In the genomic region with DNA sequence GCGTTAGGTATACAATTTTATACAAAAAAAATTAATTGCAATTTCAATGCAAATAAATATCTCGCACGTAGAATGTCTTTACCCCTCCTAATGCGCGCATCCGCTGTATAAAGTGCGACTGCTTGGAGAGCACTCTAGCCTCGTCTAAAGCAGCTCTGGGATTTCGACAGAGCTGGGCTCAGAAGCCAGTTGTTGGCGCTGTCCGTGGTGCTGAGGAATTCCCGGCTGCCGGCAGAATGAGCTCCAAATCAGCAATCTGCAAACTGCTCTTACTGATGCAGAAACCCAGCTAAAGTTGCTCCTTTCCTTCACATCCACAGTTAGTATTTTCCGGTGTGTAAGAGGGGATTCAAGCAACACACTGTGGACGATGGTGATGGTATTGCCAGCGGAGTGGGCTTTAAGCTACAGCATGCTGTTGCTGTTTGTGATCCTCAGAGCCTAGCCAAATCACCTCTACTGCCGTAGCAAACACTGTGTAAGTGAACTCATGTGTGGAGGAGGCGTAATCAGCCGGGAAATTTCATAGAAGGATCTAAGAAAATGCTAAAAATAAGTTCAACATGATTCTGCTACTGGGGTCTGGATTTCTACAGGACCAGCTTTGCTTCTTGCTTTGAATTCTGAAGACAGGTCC, we compare ENCODE assay signal across 8 cellular contexts. TPM values are rescaled to one million over a fixed set of nuclear protein-coding genes. Genes with fewer than 3 reads are reported as not detected.
A peak's percentile ranks its signal among the peaks of the same experiment; 100 is the strongest.
DNase-seq lines count a peak whose midpoint lies in the region; ATAC-seq and TF ChIP-seq lines count a peak whose summit lies in the region.

Gene VWC2L, plus strand, starts transcription at position 137 of the 637 bp plus-strand sequence. CDS start 3,140 bp downstream, outside the sequence.

- H3K4me3 ChIP-seq in heart left ventricle (no peak within 1 kb of the TSS), prostate gland (no peak within 1 kb of the TSS)

- H3K27me3 ChIP-seq in heart left ventricle (no peaks in the 10 kb centered on the region), prostate gland (replicated peaks; ENCODE audit: insufficient read depth) (no peaks in the 10 kb centered on the region)

- TF ChIP-seq CTCF in heart left ventricle (IDR thresholded peaks at IDR 0.05) (no peak), prostate gland (IDR thresholded peaks at IDR 0.05) (no peak)

- no peak within 1 kb of the TSS for H3K27ac Mint-ChIP-seq in activated naive CD4-positive, alpha-beta T cell treated with anti-CD3 and anti-CD28 coated beads, Interleukin-2, amount 10 ng/mL, durations not matched to agents 7 days and 5 days

- H3K4me3 Mint-ChIP-seq in activated naive CD4-positive, alpha-beta T cell treated with anti-CD3 and anti-CD28 coated beads, Interleukin-2, amount 10 ng/mL, durations not matched to agents 7 days and 5 days: no peak within 1 kb of the TSS

- H3K4me1 Mint-ChIP-seq in activated naive CD4-positive, alpha-beta T cell treated with anti-CD3 and anti-CD28 coated beads, Interleukin-2, amount 10 ng/mL, durations not matched to agents 7 days and 5 days: no peaks in the 10 kb centered on the region

- CTCF ChIA-PET in activated naive CD4-positive, alpha-beta T cell treated with anti-CD3 and anti-CD28 coated beads, Interleukin-2, amount 10 ng/mL, durations not matched to agents 7 days and 5 days (lab: Charles Lee): no interaction called here

- no peak within 1 kb of the TSS for H3K27ac ChIP-seq in heart left ventricle
- H3K27ac ChIP-seq in prostate gland: no peak within 1 kb of the TSS

- no peaks in the 10 kb centered on the region for H3K4me1 ChIP-seq in heart left ventricle
- no peaks in the 10 kb centered on the region for H3K4me1 ChIP-seq in prostate gland (replicated peaks)

- no peaks in the 10 kb centered on the region for H3K36me3 Mint-ChIP-seq in activated naive CD4-positive, alpha-beta T cell treated with anti-CD3 and anti-CD28 coated beads, Interleukin-2, amount 10 ng/mL, durations not matched to agents 7 days and 5 days

- H3K27me3 Mint-ChIP-seq in activated naive CD4-positive, alpha-beta T cell treated with anti-CD3 and anti-CD28 coated beads, Interleukin-2, amount 10 ng/mL, durations not matched to agents 7 days and 5 days: no peaks in the 10 kb centered on the region

- no peak for TF ChIP-seq POLR2A in heart left ventricle (IDR thresholded peaks at IDR 0.05)
- no peak for TF ChIP-seq POLR2A in prostate gland (IDR thresholded peaks at IDR 0.05)

- ATAC-seq in HG02678 (IDR thresholded peaks at IDR 0.05; ENCODE audit: unreplicated experiment) (peak; percentile 65), heart left ventricle (peak in 3 of 4 donors; percentile 81 to 89 (median 82))

- H3K9me3 ChIP-seq in heart left ventricle (no peaks in the 10 kb centered on the region), prostate gland (no peaks in the 10 kb centered on the region)

- intact Hi-C loops in heart left ventricle (cut with DNase I) (no loop called here), prostate gland (cut with DNase I) (no loop called here)

- H3K9me3 Mint-ChIP-seq in activated naive CD4-positive, alpha-beta T cell treated with anti-CD3 and anti-CD28 coated beads, Interleukin-2, amount 10 ng/mL, durations not matched to agents 7 days and 5 days: no peaks in the 10 kb centered on the region

- in situ Hi-C loops in G401 (cut with HindIII; ENCODE audit: low sequenced_read_pairs): no loop called here

- WGBS in heart left ventricle, 4 donors: 9 to 12% (median 10%) methylated on average over 19 of the region's 19 CpGs
- WGBS in prostate gland: 11% methylated on average over 19 of the region's 19 CpGs

- DNase-seq in G401 (ENCODE audit: low spot score) (peak; percentile 47), NCI-H460 (ENCODE audit: extremely low read depth, low read depth) (peak; percentile 79), heart left ventricle (peak; percentile 55 to 72 (median 57)), prostate gland (ENCODE audit: low spot score) (peak; percentile 49), NCI-H1436 (lab: John Stamatoyannopoulos, UW) (no peak)
- DNase-seq in activated naive CD4-positive, alpha-beta T cell treated with anti-CD3 and anti-CD28 coated beads, Interleukin-2, amount 10 ng/mL, durations not matched to agents 7 days and 5 days: peak; percentile 61
- no peak for DNase-seq in stimulated activated naive CD4-positive, alpha-beta T cell treated with Interleukin-2 at 50 U/mL for 16 hours (lab: John Stamatoyannopoulos, UW)

- H3K36me3 ChIP-seq in heart left ventricle: no peaks in the 10 kb centered on the region
- H3K36me3 ChIP-seq in prostate gland: no peaks in the 10 kb centered on the region

RNA-seq across cellular contexts. Expression of gene VWC2L, which starts in this region (rescaled TPM):
- not detected in 2 replicates for total RNA-seq in G401 (2014; rRNA removed; shearing (Covaris generic))
- not detected in 2 replicates for total RNA-seq in NCI-H460 (2014; rRNA removed; shearing (Covaris generic))
- not detected in 2 replicates for polyA plus RNA-seq in NCI-H460 (2014; cell fraction: nucleus; rRNA removed)
- total RNA-seq in heart left ventricle (under 1 TPM in 1 of 9 donors, not detected in 8; 0.13 TPM), prostate gland (not detected)
- not detected for polyA plus RNA-seq in heart left ventricle

Comparison
In these comparisons a context has a peak if more than half of its experiments do, and no peak if none do; other contexts are left out.
1. Peak in DNase-seq in G401; RNA of the gene not detected or under 1 TPM.
2. Peak in DNase-seq in NCI-H460; RNA of the gene not detected or under 1 TPM.
3. Peak in DNase-seq and ATAC-seq in heart left ventricle; RNA of the gene not detected or under 1 TPM.
4. Peak in DNase-seq in prostate gland; RNA of the gene not detected or under 1 TPM.